8 cellular contexts compared by ENCODE assay signal in the genomic region with DNA sequence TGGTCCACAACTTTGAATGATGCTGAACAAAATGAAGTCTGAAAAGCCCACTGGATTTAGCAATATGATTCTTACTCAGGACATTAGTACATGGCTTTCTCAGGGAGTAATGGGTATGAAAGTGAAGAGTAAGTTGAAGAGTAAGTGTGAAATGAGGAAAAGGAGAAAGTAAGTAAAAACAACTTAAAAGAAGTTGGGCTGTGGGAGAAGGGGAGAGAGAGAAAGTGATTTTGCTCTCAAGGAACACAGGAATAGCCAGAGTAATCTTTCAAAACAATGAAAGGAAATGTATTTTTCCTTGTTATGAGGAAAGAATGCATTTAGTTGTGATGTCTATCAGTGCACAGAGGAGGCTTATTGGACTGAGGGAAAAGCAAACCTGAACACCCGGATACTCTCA. TPM values are rescaled to one million over a fixed set of nuclear protein-coding genes. Genes with fewer than 3 reads are reported as not detected.
"Had no signal": no experiment of that assay in that cellular context is flagged by ENCODE, and none has a peak within 500 bp of the region (broad histone marks: within the 10 kb centered on the region; RNA-seq: fewer than 3 reads in every experiment).

No MANE protein-coding gene starts in this region.

- FAIRE-seq: G401.6, GM12878, GM12891, GM18507, GM19239 had no signal

- DNase-seq: GDM1, GF-D8 had no signal

- H3K4me3 ChIP-seq: GM12878 had no signal

RNA-seq across cellular contexts. Expression of gene NKAIN2, which starts 39.8 kb away (rescaled TPM):
- total RNA-seq: G401, GM12878 had no signal
- polyA plus RNA-seq: GM12878 had no signal
